ENCODE assay signal across 11 cellular contexts in genomic region chr11:128904303-128904871, GRCh38. TPM values are rescaled to one million over a fixed set of nuclear protein-coding genes. Genes with fewer than 3 reads are reported as not detected.
A peak's percentile ranks its signal among the peaks of the same experiment; 100 is the strongest.
DNase-seq lines count a peak whose midpoint lies in the region; ATAC-seq, FAIRE-seq and TF ChIP-seq lines count a peak whose summit lies in the region.
"Had no signal": no experiment of that assay in that cellular context is flagged by ENCODE, and none has a peak within 500 bp of the region (broad histone marks: within the 10 kb centered on the region; RNA-seq: fewer than 3 reads in every experiment).

No MANE protein-coding gene starts in this region.

- H4K8ac ChIP-seq in H1 (ENCODE audit: extremely low read depth, insufficient read depth, low read length): no peak overlapping the region

- H3K27me3 ChIP-seq in Loucy (ENCODE audit: insufficient read depth, low read length, poor library complexity, severe bottlenecking) (no peaks in the 10 kb centered on the region), H1 (replicated peaks in 1 of 4; ENCODE audit: control insufficient read depth in 3 of 4, extremely low read depth in 1 of 4, insufficient read depth in 3 of 4, low read length in 3 of 4) (peaks cover 55 to 79% (median 72%) of the 10 kb centered on the region in 4 experiments), dorsolateral prefrontal cortex (peaks cover 0 to 38% (median 0%) of the 10 kb centered on the region in 45 donors)

- H2BK20ac ChIP-seq in H1 (ENCODE audit: low read length): no peak overlapping the region

- H3K56ac ChIP-seq in H1 (replicated peaks; ENCODE audit: insufficient read length, low read depth, low read length): no peak overlapping the region

- intact Hi-C loops in dorsolateral prefrontal cortex (cut with DNase I): loop anchor here in 1 of 2 donors (5.0 kb wide), 1 partner anchor 38 kb away; the partner anchor contains the start of gene TP53AIP1

- peak; percentile 44 for DNase-seq in Daoy (ENCODE audit: low read depth)
- DNase-seq in H1 (ENCODE audit: low read depth in 1 of 2, low spot score in 2 of 2): no peak
- peak; percentile 74 for DNase-seq in putamen (ENCODE audit: low spot score)
- no peak for DNase-seq in GM19239 (ENCODE audit: insufficient read length, low spot score)
- no peak for DNase-seq in dorsolateral prefrontal cortex
- no peak for DNase-seq in stimulated activated CD4-positive, alpha-beta T cell treated with anti-CD3 and anti-CD28 coated beads, Interleukin-1b, Interleukin-23, amount 100 ng/mL, for 48 hours
- DNase-seq: erythroblast, NCI-H2029 had no signal

- POLR2A ChIA-PET in H1 (lab: Charles Lee; ENCODE audit: partially characterized antibody): interaction anchor here (1.0 to 2.7 kb wide), 4 partner anchors 10 to 45 kb away, joined by 3 to 19 read pairs (median 4); partner anchors contain the start of gene KCNJ5

- no peaks in the 10 kb centered on the region for H3K79me1 ChIP-seq in H1 (ENCODE audit: low read depth, low read length)

- H3K4ac ChIP-seq in H1 (replicated peaks; ENCODE audit: insufficient read length, low read depth, low read length): no peak overlapping the region

- 9% methylated on average over 19 of the region's 19 CpGs; no CpG with 5 or more reads in 1 of the 2 experiments for WGBS in H1 (ENCODE audit: extremely low coverage in 1 of 2, insufficient coverage in 1 of 2, insufficient read length in 1 of 2, insufficient replicate concordance in 2 of 2, low coverage in 1 of 2, low lambda C conversion rate in 2 of 2, missing lambda C conversion rate in 1 of 2), 2 experiments

- peaks cover 6% of the 10 kb centered on the region; the same call in 1 of the 2 replicates for H3K23me2 ChIP-seq in H1 (ENCODE audit: low read depth, low read length)

- H3K4me3 ChIP-seq in Loucy (ENCODE audit: low read length, poor library complexity, severe bottlenecking): peak overlapping the region; percentile 87
- peak overlapping the region in 1 of 4 experiments; percentile 68; a peak in 4 of 8 replicates for H3K4me3 ChIP-seq in H1 (ENCODE audit: extremely low read depth in 1 of 4, insufficient read depth in 2 of 4, low read depth in 3 of 4, low read length in 4 of 4)
- peak overlapping the region in 27 of 59 donors; percentile 40 to 71 (median 59) for H3K4me3 ChIP-seq in dorsolateral prefrontal cortex

- peaks cover 4% of the 10 kb centered on the region; the same call in 1 of the 2 replicates for H3K79me2 ChIP-seq in Loucy (ENCODE audit: insufficient read depth, low read length)
- H3K79me2 ChIP-seq in H1 (ENCODE audit: control insufficient read depth in 1 of 2, insufficient read depth in 2 of 2, low read length in 2 of 2): no peaks in the 10 kb centered on the region

- H3K9me3 ChIP-seq in Loucy (ENCODE audit: insufficient read depth, low read depth, low read length): no peaks in the 10 kb centered on the region
- no peaks in the 10 kb centered on the region; a peak in 2 of 4 replicates for H3K9me3 ChIP-seq in H1 (ENCODE audit: insufficient read depth in 2 of 2, low read depth in 1 of 2, low read length in 1 of 2)

- H3K18ac ChIP-seq in H1 (ENCODE audit: extremely low read depth, low read length): 0 out of 2 replicates have a peak overlapping the region, but pooled peaks have one; percentile 14

- H4K91ac ChIP-seq in H1 (replicated peaks; ENCODE audit: insufficient read length, low read length): no peak overlapping the region

- no peak overlapping the region for H4K5ac ChIP-seq in H1 (ENCODE audit: insufficient read length, low read depth, low read length)

- no peak for TF ChIP-seq RAD21 in H1 (IDR thresholded peaks at IDR 0.05 in 1 of 2, conservative IDR thresholded peaks at IDR 0.05 in 1 of 2; ENCODE audit: low read depth in 2 of 2, low read length in 2 of 2)

- H2BK15ac ChIP-seq in H1 (ENCODE audit: low read length): 0 out of 2 replicates have a peak overlapping the region, but pooled peaks have one; percentile 40

- no peak overlapping the region for H3K14ac ChIP-seq in H1 (ENCODE audit: insufficient read length)

- H2BK5ac ChIP-seq in H1 (ENCODE audit: low read depth, low read length): no peak overlapping the region

- no peaks in the 10 kb centered on the region for H3K9me2 ChIP-seq in Loucy (replicated peaks; ENCODE audit: low read depth, low read length)

- CTCF ChIA-PET in H1 (lab: Charles Lee; ENCODE audit: partially characterized antibody): interaction anchor here (0.5 to 14.9 kb wide), 10 partner anchors 10 to 82 kb away, joined by 3 to 332 read pairs (median 11); partner anchors contain the start of genes KCNJ5 and TP53AIP1

- TF ChIP-seq CTCF in Loucy (conservative IDR thresholded peaks at IDR 0.05; ENCODE audit: low read length) (no peak), H1 (IDR thresholded peaks at IDR 0.05; ENCODE audit: control extremely low read depth in 1 of 3, insufficient read depth in 1 of 3, low read depth in 1 of 3, low read length in 3 of 3) (no peak), dorsolateral prefrontal cortex (IDR thresholded peaks at IDR 0.05 in 54 of 56, conservative IDR thresholded peaks at IDR 0.05 in 2 of 56; ENCODE audit: low read depth in 1 of 56, partially characterized antibody in 56 of 56) (no peak)

- H3K9ac ChIP-seq in Loucy (ENCODE audit: low read depth, low read length, poor library complexity, severe bottlenecking) (peak overlapping the region; percentile 81), H1 (replicated peaks in 1 of 4; ENCODE audit: extremely low read depth in 1 of 4, low read depth in 3 of 4, low read length in 3 of 4) (no peak overlapping the region)

- no peaks in the 10 kb centered on the region for H4K20me1 ChIP-seq in Loucy (ENCODE audit: insufficient read depth, low read length, poor library complexity, severe bottlenecking)
- peaks cover 3 to 16% of the 10 kb centered on the region in 2 experiments for H4K20me1 ChIP-seq in H1 (replicated peaks in 1 of 2; ENCODE audit: control insufficient read depth in 1 of 2, insufficient read depth in 2 of 2, low read length in 2 of 2)

- ATAC-seq in HG03039 (IDR thresholded peaks at IDR 0.05; ENCODE audit: unreplicated experiment): no peak

- no peak overlapping the region for H3K23ac ChIP-seq in H1 (ENCODE audit: insufficient read length)

- H3K27ac ChIP-seq in H1 (ENCODE audit: low read depth, low read length) (no peak overlapping the region), dorsolateral prefrontal cortex (peak overlapping the region in 28 of 59 donors; percentile 7 to 76 (median 53))

- TF ChIP-seq POLR2A in H1 (IDR thresholded peaks at IDR 0.05; ENCODE audit: control extremely low read depth in 1 of 2, low read depth in 2 of 2, low read length in 2 of 2): no peak

- no peaks in the 10 kb centered on the region for H3F3A ChIP-seq in Loucy (ENCODE audit: low read depth)

- H2AFZ ChIP-seq in Loucy (ENCODE audit: low read length): peak overlapping the region; percentile 94
- H2AFZ ChIP-seq in H1 (ENCODE audit: low read length): no peak overlapping the region

- no peak for TF ChIP-seq EP300 in H1 (IDR thresholded peaks at IDR 0.05; ENCODE audit: borderline replicate concordance in 1 of 2, low read depth in 2 of 2, low read length in 2 of 2)

- no peaks in the 10 kb centered on the region for H3K36me3 ChIP-seq in Loucy (ENCODE audit: insufficient read depth, low read length)
- H3K36me3 ChIP-seq in H1 (ENCODE audit: control insufficient read depth in 2 of 4, insufficient read depth in 4 of 4, low read length in 3 of 4): no peaks in the 10 kb centered on the region

- peak; percentile 19 for FAIRE-seq in H1 (lab: Jason Lieb, UNC)
- no peak for FAIRE-seq in GM19239 (lab: Jason Lieb, UNC)

- H2BK12ac ChIP-seq in H1 (ENCODE audit: low read depth, low read length): 0 out of 2 replicates have a peak overlapping the region, but pooled peaks have one; percentile 4

- H2BK120ac ChIP-seq in H1 (replicated peaks; ENCODE audit: low read depth, low read length): no peak overlapping the region

- H3K4me1 ChIP-seq in Loucy (ENCODE audit: insufficient read depth, low read length, poor library complexity, severe bottlenecking): peaks cover 31% of the 10 kb centered on the region
- peaks cover 11 to 30% (median 23%) of the 10 kb centered on the region in 4 experiments for H3K4me1 ChIP-seq in H1 (replicated peaks in 1 of 4; ENCODE audit: control insufficient read depth in 3 of 4, insufficient read depth in 4 of 4, low read length in 3 of 4)

- H3K4me2 ChIP-seq in Loucy (ENCODE audit: low read depth, low read length, poor library complexity, severe bottlenecking) (peak overlapping the region; percentile 77), H1 (ENCODE audit: insufficient read depth in 1 of 2, low read depth in 2 of 2, low read length in 2 of 2) (peak overlapping the region; percentile 80 to 84)

- no peak overlapping the region for H2AK5ac ChIP-seq in H1 (ENCODE audit: low read depth, low read length)

RNA-seq across cellular contexts. Expression of gene KCNJ5, which starts 13.2 kb away (rescaled TPM):
- not detected in 2 replicates for total RNA-seq in Daoy (2014; rRNA removed; shearing (Covaris generic))
- not detected in 2 replicates for total RNA-seq in H1 (2021; fragmentation: NEBNext Ultra II Directional; extraction: Animal tissue kit (Norgen Biotek cat#: 25700))
- polyA plus RNA-seq in H1 (2011; rRNA removed): 0.03 and 0.05 TPM in 2 replicates
- 0.03 TPM for polyA plus RNA-seq in H1 (2011; cell fraction: cytosol; rRNA removed)
- 0.10 TPM for polyA plus RNA-seq in H1 (2011; cell fraction: nucleus; rRNA removed)
- 0.03 to 0.09 TPM in 2 of 4 replicates, not detected in the others for polyA plus RNA-seq in H1 (2012, experiment 1 of 2)
- not detected for polyA plus RNA-seq in H1 (2012, experiment 2 of 2)
- not detected for polyA plus RNA-seq in H1 (2013, experiment 1 of 2)
- not detected for polyA plus RNA-seq in H1 (2013, experiment 2 of 2)
- polyA minus RNA-seq in H1 (2011; rRNA and poly(A)+ RNA removed): 0.13 TPM in 1 of 2 replicates, not detected in the other
- polyA minus RNA-seq in H1 (2011; cell fraction: cytosol; rRNA and poly(A)+ RNA removed): 0.22 TPM
- not detected for polyA minus RNA-seq in H1 (2011; cell fraction: nucleus; rRNA and poly(A)+ RNA removed)
- total RNA-seq in dorsolateral prefrontal cortex: 1 to 10 TPM in 92 of 120 experiments, under 1 TPM in 28; 0.29 to 4.9 (median 1.4) TPM

RNA-seq across cellular contexts. Expression of gene KCNJ1, which starts 37.3 kb away (rescaled TPM):
- not detected in 2 replicates for total RNA-seq in Daoy (2014; rRNA removed; shearing (Covaris generic))
- 0.15 and 0.17 TPM in 2 replicates for total RNA-seq in H1 (2021; fragmentation: NEBNext Ultra II Directional; extraction: Animal tissue kit (Norgen Biotek cat#: 25700))
- polyA plus RNA-seq in H1 (2011; rRNA removed): 0.19 and 0.23 TPM in 2 replicates
- 0.14 TPM for polyA plus RNA-seq in H1 (2011; cell fraction: cytosol; rRNA removed)
- 0.14 TPM for polyA plus RNA-seq in H1 (2011; cell fraction: nucleus; rRNA removed)
- polyA plus RNA-seq in H1 (2012, experiment 1 of 2): 0.17 to 0.64 TPM (median 0.23 TPM) in 4 replicates
- polyA plus RNA-seq in H1 (2012, experiment 2 of 2): not detected
- 0.12 TPM for polyA plus RNA-seq in H1 (2013, experiment 1 of 2)
- polyA plus RNA-seq in H1 (2013, experiment 2 of 2): 0.11 TPM
- 0.06 and 0.22 TPM in 2 replicates for polyA minus RNA-seq in H1 (2011; rRNA and poly(A)+ RNA removed)
- polyA minus RNA-seq in H1 (2011; cell fraction: cytosol; rRNA and poly(A)+ RNA removed): not detected
- 0.10 TPM for polyA minus RNA-seq in H1 (2011; cell fraction: nucleus; rRNA and poly(A)+ RNA removed)
- 1 to 10 TPM in 14 of 120 experiments, under 1 TPM in 84, not detected in 22; 0.11 to 2.7 (median 0.51) TPM for total RNA-seq in dorsolateral prefrontal cortex
- total RNA-seq: SK-MEL-5 had no signal

RNA-seq across cellular contexts. Expression of gene TP53AIP1, which starts 38.3 kb away (rescaled TPM):
- not detected in 2 replicates for total RNA-seq in Daoy (2014; rRNA removed; shearing (Covaris generic))
- not detected in 2 replicates for total RNA-seq in H1 (2021; fragmentation: NEBNext Ultra II Directional; extraction: Animal tissue kit (Norgen Biotek cat#: 25700))
- polyA plus RNA-seq in H1 (2011; rRNA removed): 0.03 TPM in 1 of 2 replicates, not detected in the other
- polyA plus RNA-seq in H1 (2011; cell fraction: cytosol; rRNA removed): 0.04 TPM
- 0.19 TPM for polyA plus RNA-seq in H1 (2011; cell fraction: nucleus; rRNA removed)
- 0.18 to 0.25 TPM in 2 of 4 replicates, not detected in the others for polyA plus RNA-seq in H1 (2012, experiment 1 of 2)
- not detected for polyA plus RNA-seq in H1 (2012, experiment 2 of 2)
- 0.04 TPM for polyA plus RNA-seq in H1 (2013, experiment 1 of 2)
- 0.02 TPM for polyA plus RNA-seq in H1 (2013, experiment 2 of 2)
- polyA minus RNA-seq in H1 (2011; rRNA and poly(A)+ RNA removed): not detected in 2 replicates
- polyA minus RNA-seq in H1 (2011; cell fraction: cytosol; rRNA and poly(A)+ RNA removed): not detected
- 0.70 TPM for polyA minus RNA-seq in H1 (2011; cell fraction: nucleus; rRNA and poly(A)+ RNA removed)
- total RNA-seq in dorsolateral prefrontal cortex: 1 to 10 TPM in 72 of 120 experiments, under 1 TPM in 47, not detected in 1; 0.22 to 3.7 (median 1.1) TPM

Comparison
In these comparisons a context has a peak if more than half of its experiments do, and no peak if none do; other contexts are left out.
1. DNase-seq: peak in Daoy (single experiment) and putamen (single experiment); none in H1 (0 of 2), GM19239 (single experiment), dorsolateral prefrontal cortex (0 of 10) and stimulated activated CD4-positive, alpha-beta T cell treated with anti-CD3 and anti-CD28 coated beads, Interleukin-1b, Interleukin-23, amount 100 ng/mL, for 48 hours (single experiment).